Comparison of ENCODE assay signal across 8 cellular contexts in the genomic region with DNA sequence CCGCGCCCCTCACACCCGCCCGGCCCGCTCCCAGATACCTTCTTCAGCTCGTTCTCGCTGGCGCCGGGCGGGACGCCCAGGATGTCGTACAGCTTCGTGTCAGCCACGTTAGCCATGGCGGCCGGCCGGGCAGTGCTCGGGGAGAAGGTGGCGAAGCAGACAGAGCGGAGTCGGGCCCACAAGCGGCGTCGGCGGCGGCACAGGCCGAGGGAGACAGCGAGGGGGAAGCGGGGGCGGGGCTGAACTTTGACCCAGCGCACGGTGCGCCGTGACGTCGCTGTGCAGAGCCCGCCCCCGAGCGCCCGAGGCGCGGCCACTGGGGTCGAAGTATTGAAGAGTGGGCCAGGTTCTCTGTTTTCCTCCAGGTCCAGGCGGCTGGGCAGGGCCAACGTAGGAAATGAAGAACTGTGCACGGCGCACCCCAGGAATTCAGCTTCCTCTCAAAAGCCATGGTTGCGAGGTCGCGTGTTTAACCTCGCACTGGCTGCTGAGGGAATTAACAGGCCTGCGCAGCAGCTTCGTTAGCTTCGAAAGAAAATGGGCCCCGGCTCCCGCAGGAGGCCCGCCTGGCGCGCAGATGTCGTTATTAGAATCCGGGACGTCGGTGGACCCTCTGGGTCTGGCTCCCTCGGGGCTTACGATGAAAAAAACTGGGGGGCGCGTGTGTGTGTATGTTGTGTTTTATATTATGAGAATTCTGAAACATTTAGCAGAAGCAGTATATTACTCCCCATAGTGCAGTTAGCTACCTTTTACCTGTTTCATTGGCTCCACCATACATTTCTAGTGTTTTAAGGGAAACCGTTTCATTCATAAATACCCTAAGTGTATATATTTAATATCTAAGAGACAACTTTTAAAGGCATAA. TPM values are rescaled to one million over a fixed set of nuclear protein-coding genes. Genes with fewer than 3 reads are reported as not detected.
DNase-seq lines count a peak whose midpoint lies in the region; ATAC-seq and TF ChIP-seq lines count a peak whose summit lies in the region.

Gene DNAJA2 (minus strand): TSS at position 218 of the 868 bp plus-strand sequence. CDS start 102 bp downstream, at position 116.

- peaks cover 61% of the 10 kb centered on the region for H3K79me2 ChIP-seq in DOHH2 (ENCODE audit: control insufficient read depth, low read length)

- peaks cover 18% of the 10 kb centered on the region for H4K20me1 ChIP-seq in DOHH2 (ENCODE audit: control insufficient read depth, insufficient read depth, low read depth, low read length)

- no peaks in the 10 kb centered on the region for H3K27me3 ChIP-seq in DOHH2 (ENCODE audit: control insufficient read depth, low read length)

- H3K4me1 ChIP-seq in DOHH2 (ENCODE audit: control insufficient read depth, low read length) = peaks cover 37% of the 10 kb centered on the region

- no peaks in the 10 kb centered on the region for H3K9me3 ChIP-seq in DOHH2 (ENCODE audit: control insufficient read depth, insufficient read depth, low read length)
- H3K9me3 ChIP-seq in KOPT-K1 (ENCODE audit: insufficient read depth, low read length, poor library complexity, severe bottlenecking) = no peaks in the 10 kb centered on the region

- H3K4me1 Mint-ChIP-seq in naive thymus-derived CD8-positive, alpha-beta T cell = peaks cover 17 to 57% (median 55%) of the 10 kb centered on the region in 4 donors
- peaks cover 26 to 61% of the 10 kb centered on the region in 2 donors for H3K4me1 Mint-ChIP-seq in stimulated activated naive B cell treated with anti-CD40 and anti-IgM and Interleukin-4, amounts not matched to agents 10 μg/mL and 1 μg/mL and 100 μg/mL, for 72 hours

- ATAC-seq in GM21786 (IDR thresholded peaks at IDR 0.05; ENCODE audit: unreplicated experiment) = peak; percentile 83
- peak; percentile 84 to 89 for ATAC-seq in naive thymus-derived CD8-positive, alpha-beta T cell
- ATAC-seq in stimulated activated naive B cell treated with anti-CD40 and anti-IgM and Interleukin-4, amounts not matched to agents 10 μg/mL and 1 μg/mL and 100 μg/mL, for 72 hours (replicated peaks) = peak; percentile 91 to 94

- DNase-seq in RKO (ENCODE audit: low spot score) = peak; percentile 90
- peak; percentile 88 to 90 for DNase-seq in activated T-helper 1 cell treated with anti-CD3 and anti-CD28 coated beads, Interleukin-2, amount 50 U/mL, for 16 hours (ENCODE audit: low read depth in 1 of 2, low spot score in 1 of 2)
- DNase-seq in fibroblast of mammary gland (ENCODE audit: low read depth) = peak; percentile 81
- DNase-seq in naive thymus-derived CD8-positive, alpha-beta T cell = peak; percentile 83 to 94 (median 93)
- peak; percentile 87 for DNase-seq in stimulated activated naive B cell treated with anti-CD40 and anti-IgM and Interleukin-4, amounts not matched to agents 10 μg/mL and 1 μg/mL and 100 μg/mL, for 72 hours

- peaks cover 12 to 30% (median 14%) of the 10 kb centered on the region in 3 donors for H3K36me3 Mint-ChIP-seq in naive thymus-derived CD8-positive, alpha-beta T cell
- peaks cover 22 to 30% of the 10 kb centered on the region in 2 donors for H3K36me3 Mint-ChIP-seq in stimulated activated naive B cell treated with anti-CD40 and anti-IgM and Interleukin-4, amounts not matched to agents 10 μg/mL and 1 μg/mL and 100 μg/mL, for 72 hours

- peak within 1 kb of the TSS; percentile 69 for H3K27ac ChIP-seq in DOHH2 (ENCODE audit: low read depth, low read length)
- H3K27ac ChIP-seq in KOPT-K1 (ENCODE audit: low read depth, low read length, poor library complexity, severe bottlenecking) = peak within 1 kb of the TSS; percentile 84

- TF ChIP-seq CTCF in DOHH2 (IDR thresholded peaks at IDR 0.05; ENCODE audit: low read depth, low read length, poor library complexity, severe bottlenecking) (no peak), fibroblast of mammary gland (conservative IDR thresholded peaks at IDR 0.05; ENCODE audit: control insufficient read depth, insufficient read depth, low read depth, low read length) (no peak)

- peak within 1 kb of the TSS; percentile 88 to 100 (median 96) for H3K4me3 Mint-ChIP-seq in naive thymus-derived CD8-positive, alpha-beta T cell
- peak within 1 kb of the TSS; percentile 91 to 97 for H3K4me3 Mint-ChIP-seq in stimulated activated naive B cell treated with anti-CD40 and anti-IgM and Interleukin-4, amounts not matched to agents 10 μg/mL and 1 μg/mL and 100 μg/mL, for 72 hours

- peak within 1 kb of the TSS; percentile 89 for H3K4me2 ChIP-seq in DOHH2 (ENCODE audit: low read length)

- no peaks in the 10 kb centered on the region for H3K9me2 ChIP-seq in DOHH2 (replicated peaks; ENCODE audit: control insufficient read depth, low read length)

- H3K27me3 Mint-ChIP-seq in naive thymus-derived CD8-positive, alpha-beta T cell = no peaks in the 10 kb centered on the region
- no peaks in the 10 kb centered on the region for H3K27me3 Mint-ChIP-seq in stimulated activated naive B cell treated with anti-CD40 and anti-IgM and Interleukin-4, amounts not matched to agents 10 μg/mL and 1 μg/mL and 100 μg/mL, for 72 hours

- H3K4me3 ChIP-seq in DOHH2 (ENCODE audit: low read length) (peak within 1 kb of the TSS; percentile 84), fibroblast of mammary gland (ENCODE audit: control insufficient read depth, low read depth, low read length) (peak within 1 kb of the TSS; percentile 88)

- no peaks in the 10 kb centered on the region for H3K9me3 Mint-ChIP-seq in naive thymus-derived CD8-positive, alpha-beta T cell
- H3K9me3 Mint-ChIP-seq in stimulated activated naive B cell treated with anti-CD40 and anti-IgM and Interleukin-4, amounts not matched to agents 10 μg/mL and 1 μg/mL and 100 μg/mL, for 72 hours = no peaks in the 10 kb centered on the region

- peak within 1 kb of the TSS; percentile 93 to 100 (median 99) for H3K27ac Mint-ChIP-seq in naive thymus-derived CD8-positive, alpha-beta T cell
- H3K27ac Mint-ChIP-seq in stimulated activated naive B cell treated with anti-CD40 and anti-IgM and Interleukin-4, amounts not matched to agents 10 μg/mL and 1 μg/mL and 100 μg/mL, for 72 hours = peak within 1 kb of the TSS; percentile 97

- peaks cover 43% of the 10 kb centered on the region for H3K36me3 ChIP-seq in DOHH2 (ENCODE audit: control insufficient read depth, low read length)
- peaks cover 34% of the 10 kb centered on the region for H3K36me3 ChIP-seq in KOPT-K1 (ENCODE audit: insufficient read depth, low read length)

- H3F3A ChIP-seq in DOHH2 (ENCODE audit: control insufficient read depth, insufficient read depth) = peaks cover 5% of the 10 kb centered on the region; the same call in 1 of the 2 replicates

- POLR2A ChIA-PET in naive thymus-derived CD8-positive, alpha-beta T cell (lab: Charles Lee) = interaction anchor here (0.6 to 2.7 kb wide), 19 partner anchors 11 to 1640 kb away, joined by 3 to 16 read pairs (median 4); partner anchors contain the start of genes C16orf87, GPT2, ITFG1 and N4BP1

RNA-seq across cellular contexts. Expression of gene DNAJA2, which starts in this region (rescaled TPM):
- 10 to 100 TPM; 77.1 to 83.0 TPM for total RNA-seq in naive thymus-derived CD8-positive, alpha-beta T cell
- 10 to 100 TPM; 62.5 to 83.7 (median 62.8) TPM for polyA plus RNA-seq in naive thymus-derived CD8-positive, alpha-beta T cell

Comparison
In these comparisons a context has a peak if more than half of its experiments do, and no peak if none do; other contexts are left out.
1. Peak in every context shown above with its lines: DNase-seq, ATAC-seq, H3K4me3 ChIP-seq and H3K27ac ChIP-seq.